In the genomic region with DNA sequence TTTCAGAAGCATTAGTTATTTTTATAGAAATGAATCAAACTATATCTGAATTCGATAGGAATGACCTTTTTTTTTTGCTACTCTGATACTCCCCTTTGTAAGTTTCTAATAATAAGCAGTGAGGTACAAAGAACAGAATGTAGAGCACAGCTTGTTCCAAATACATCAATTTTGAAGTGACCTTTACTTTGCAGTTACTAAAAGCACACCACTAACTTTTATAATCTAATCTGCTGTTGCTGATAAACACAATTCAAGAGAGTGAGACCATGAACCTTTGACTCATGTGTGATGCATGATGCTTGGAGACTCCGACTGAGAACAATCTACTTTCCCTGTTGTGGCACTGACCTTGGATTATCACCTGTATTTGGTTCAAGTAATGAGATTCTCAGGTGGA, we compare ENCODE assay signal across 24 cellular contexts.
"Had no signal": no experiment of that assay in that cellular context is flagged by ENCODE, and none has a peak within 500 bp of the region (broad histone marks: within the 10 kb centered on the region; RNA-seq: fewer than 3 reads in every experiment).

No MANE protein-coding gene starts in this region.

- H3K4me1 ChIP-seq: pancreas, prostate gland, uterus had no signal

- H3K36me3 Mint-ChIP-seq: activated CD8-positive, alpha-beta memory T cell treated with anti-CD3 and anti-CD28 coated beads, Interleukin-2, amount 10 ng/mL, durations not matched to agents 7 days and 5 days; mesothelial cell of epicardium; naive B cell; type B pancreatic cell had no signal

- H3K27ac ChIP-seq: coronary artery, dorsolateral prefrontal cortex, pancreas, prostate gland, uterus had no signal

- H3K4me1 Mint-ChIP-seq: activated B cell treated with CpG ODN at 0.5 μM for 24 hours; activated CD8-positive, alpha-beta memory T cell treated with anti-CD3 and anti-CD28 coated beads, Interleukin-2, amount 10 ng/mL, durations not matched to agents 7 days and 5 days; naive B cell; nephron progenitor cell had no signal

- H3K27me3 ChIP-seq: dorsolateral prefrontal cortex, pancreas, uterus had no signal

- H3K36me3 ChIP-seq: pancreas, prostate gland, uterus had no signal

- H3K9me3 ChIP-seq: pancreas, prostate gland, uterus had no signal

- H3K4me3 ChIP-seq: coronary artery, dorsolateral prefrontal cortex, pancreas, prostate gland, uterus had no signal

- ATAC-seq: activated CD8-positive, alpha-beta memory T cell treated with anti-CD3 and anti-CD28 coated beads, Interleukin-2, amount 10 ng/mL, durations not matched to agents 7 days and 5 days; activated CD8-positive, alpha-beta T cell treated with anti-CD3 and anti-CD28 coated beads, Interleukin-2, amount 10 ng/mL, durations not matched to agents 7 days and 5 days; activated naive CD4-positive, alpha-beta T cell treated with anti-CD3 and anti-CD28 coated beads, Interleukin-2, amount 50 U/mL, for 72 hours; pancreas had no signal

- DNase-seq: activated B cell treated with CpG ODN at 0.5 μM for 24 hours; activated CD4-positive, alpha-beta T cell treated with anti-CD3 and anti-CD28 coated beads, Interleukin-2, amount 50 U/mL, for 1 hour; activated CD8-positive, alpha-beta memory T cell treated with anti-CD3 and anti-CD28 coated beads, Interleukin-2, amount 10 ng/mL, durations not matched to agents 7 days and 5 days; activated CD8-positive, alpha-beta T cell treated with anti-CD3 and anti-CD28 coated beads, Interleukin-2, amount 10 ng/mL, durations not matched to agents 7 days and 5 days; activated T-cell treated with anti-CD3 and anti-CD28 coated beads, Interleukin-2, amount 50 U/mL, for 48 hours; cerebellar nuclear complex; dorsolateral prefrontal cortex; effector memory CD4-positive, alpha-beta T cell; foreskin fibroblast; mammary epithelial cell; naive B cell; nephron progenitor cell; pancreas; retina; stimulated activated naive CD4-positive, alpha-beta T cell; T-helper 1 cell; uterus had no signal

- H3K4me3 Mint-ChIP-seq: activated B cell treated with CpG ODN at 0.5 μM for 24 hours; activated CD8-positive, alpha-beta memory T cell treated with anti-CD3 and anti-CD28 coated beads, Interleukin-2, amount 10 ng/mL, durations not matched to agents 7 days and 5 days; activated CD8-positive, alpha-beta T cell treated with anti-CD3 and anti-CD28 coated beads, Interleukin-2, amount 10 ng/mL, durations not matched to agents 7 days and 5 days; mesothelial cell of epicardium; naive B cell; nephron progenitor cell; T-helper 2 cell treated with Interferon-gamma antibody and Interleukin-4, amounts not matched to agents 5 μg/mL and 100 μg/mL, for 36 hours; type B pancreatic cell had no signal

- H3K9me3 Mint-ChIP-seq: T-helper 2 cell treated with Interferon-gamma antibody and Interleukin-4, amounts not matched to agents 5 μg/mL and 100 μg/mL, for 36 hours; type B pancreatic cell had no signal

- H3K27ac Mint-ChIP-seq: activated B cell treated with CpG ODN at 0.5 μM for 24 hours; activated CD8-positive, alpha-beta memory T cell treated with anti-CD3 and anti-CD28 coated beads, Interleukin-2, amount 10 ng/mL, durations not matched to agents 7 days and 5 days; activated CD8-positive, alpha-beta T cell treated with anti-CD3 and anti-CD28 coated beads, Interleukin-2, amount 10 ng/mL, durations not matched to agents 7 days and 5 days; activated naive CD4-positive, alpha-beta T cell treated with anti-CD3 and anti-CD28 coated beads, Interleukin-2, amount 50 U/mL, for 72 hours; activated T-helper 2 cell treated with anti-CD3 and anti-CD28 coated beads, Interferon-gamma antibody, Interleukin-2, Interleukin-4, amounts not matched to agents 10 μg/mL and 5 μg/mL and 100 μg/mL, durations not matched to agents 14 hours and 24 hours and 36 hours; mesothelial cell of epicardium; naive B cell; nephron progenitor cell; T-helper 2 cell treated with Interferon-gamma antibody and Interleukin-4, amounts not matched to agents 5 μg/mL and 100 μg/mL, for 36 hours; type B pancreatic cell had no signal

- H3K27me3 Mint-ChIP-seq: activated CD8-positive, alpha-beta memory T cell treated with anti-CD3 and anti-CD28 coated beads, Interleukin-2, amount 10 ng/mL, durations not matched to agents 7 days and 5 days; naive B cell; type B pancreatic cell had no signal
